Comparison of ENCODE assay signal across 12 cellular contexts in genomic region chr2:225937625-225938024, GRCh38.
DNase-seq lines count a peak whose midpoint lies in the region; TF ChIP-seq lines count a peak whose summit lies in the region.
"Had no signal": no experiment of that assay in that cellular context is flagged by ENCODE, and none has a peak within 500 bp of the region (broad histone marks: within the 10 kb centered on the region; RNA-seq: fewer than 3 reads in every experiment).

No MANE protein-coding gene starts in this region.

- no peaks in the 10 kb centered on the region for H3K79me2 ChIP-seq in MM.1S (ENCODE audit: low read length)

- H3K9ac ChIP-seq in MM.1S (ENCODE audit: low read length) (no peak overlapping the region), liver (ENCODE audit: low read depth in 1 of 2, low read length in 2 of 2) (no peak overlapping the region)

- H3F3A ChIP-seq in MM.1S (ENCODE audit: insufficient read depth, low read length) = no peaks in the 10 kb centered on the region

- no peak for TF ChIP-seq EP300 in sigmoid colon (IDR thresholded peaks at IDR 0.05)

- H2AFZ ChIP-seq in MM.1S (ENCODE audit: low read length) = no peak overlapping the region

- in situ Hi-C loops in T47D (cut with HindIII; ENCODE audit: low pct_unique_long_range_greater_than_20kb, low sequenced_read_pairs) = no loop called here

- H3K4me2 ChIP-seq in MM.1S (ENCODE audit: low read depth, low read length) = no peak overlapping the region

- no peak for TF ChIP-seq POLR2A in sigmoid colon (IDR thresholded peaks at IDR 0.05)

- H3K27ac ChIP-seq in MM.1S (ENCODE audit: low read length) (no peak overlapping the region), liver (ENCODE audit: low read depth in 1 of 2, low read length in 2 of 2) (no peak overlapping the region), sigmoid colon (no peak overlapping the region)
- H3K27ac ChIP-seq: C4-2B, testis, VCaP had no signal

- no peak for TF ChIP-seq RAD21 in liver (IDR thresholded peaks at IDR 0.05)

- H3K9me2 ChIP-seq in MM.1S (replicated peaks; ENCODE audit: insufficient read depth, low read length) = no peaks in the 10 kb centered on the region

- H3K4me1 ChIP-seq in MM.1S (ENCODE audit: low read length) (no peaks in the 10 kb centered on the region), liver (ENCODE audit: control insufficient read depth in 4 of 4, insufficient read depth in 4 of 4, low read length in 3 of 4) (no peaks in the 10 kb centered on the region), sigmoid colon (no peaks in the 10 kb centered on the region)
- H3K4me1 ChIP-seq: testis had no signal

- no peaks in the 10 kb centered on the region for H4K20me1 ChIP-seq in MM.1S (ENCODE audit: insufficient read depth, low read length)

- H3K4me3 ChIP-seq in MM.1S (ENCODE audit: low read length) = no peak overlapping the region
- no peak overlapping the region for H3K4me3 ChIP-seq in liver (ENCODE audit: low read depth in 1 of 3, low read length in 3 of 3)
- no peak overlapping the region for H3K4me3 ChIP-seq in sigmoid colon
- H3K4me3 ChIP-seq: testis had no signal

- DNase-seq in EL (peak; percentile 6), MM.1S (peak; percentile 18), T47D (ENCODE audit: low read depth in 1 of 2, low spot score in 1 of 2) (peak; percentile 21 to 49), activated T-cell treated with anti-CD3 and anti-CD28 coated beads for 4 hours (no peak), sigmoid colon (no peak)
- DNase-seq in activated naive CD4-positive, alpha-beta T cell (lab: John Stamatoyannopoulos, UW) = no peak
- DNase-seq: head of caudate nucleus, NCI-H2171 treated with DMSO at 0.1 percent for 48 hours, testis had no signal

- no peaks in the 10 kb centered on the region for H3K27me3 ChIP-seq in MM.1S (replicated peaks; ENCODE audit: insufficient read depth, low read length)
- H3K27me3 ChIP-seq in liver (ENCODE audit: control insufficient read depth in 4 of 4, insufficient read depth in 4 of 4, low read length in 3 of 4) = no peaks in the 10 kb centered on the region
- H3K27me3 ChIP-seq in sigmoid colon = no peaks in the 10 kb centered on the region
- H3K27me3 ChIP-seq: testis had no signal

- TF ChIP-seq CTCF in MM.1S (IDR thresholded peaks at IDR 0.05; ENCODE audit: low read length) (no peak), liver (IDR thresholded peaks at IDR 0.05; ENCODE audit: low read depth, low read length, missing input control) (no peak), sigmoid colon (IDR thresholded peaks at IDR 0.05) (no peak)

- H3K9me3 ChIP-seq in MM.1S (replicated peaks; ENCODE audit: insufficient read depth, low read length) (no peaks in the 10 kb centered on the region), liver (ENCODE audit: control insufficient read depth in 4 of 4, low read length in 3 of 4) (no peaks in the 10 kb centered on the region), sigmoid colon (no peaks in the 10 kb centered on the region)
- H3K9me3 ChIP-seq: testis had no signal

- H3K36me3 ChIP-seq in MM.1S (replicated peaks; ENCODE audit: insufficient read depth, low read length) (no peaks in the 10 kb centered on the region), liver (ENCODE audit: control insufficient read depth in 4 of 4, insufficient read depth in 3 of 4, low read depth in 1 of 4, low read length in 3 of 4) (no peaks in the 10 kb centered on the region), sigmoid colon (no peaks in the 10 kb centered on the region)

- intact Hi-C loops in sigmoid colon (cut with DNase I) = no loop called here

TF ChIP-seq in liver, 16 proteins besides CTCF, POLR2A, EP300 and RAD21:
- TF ChIP-seq ZBTB33 (IDR thresholded peaks at IDR 0.05) = no peak
- peak; percentile 92 for TF ChIP-seq REST (IDR thresholded peaks at IDR 0.05)
TF ChIP-seq in liver: peak in this region for 1.

Comparison
In these comparisons a context has a peak if more than half of its experiments do, and no peak if none do; other contexts are left out.
1. DNase-seq: peak in EL (single experiment), MM.1S (single experiment) and T47D (2 of 2); none in activated T-cell treated with anti-CD3 and anti-CD28 coated beads for 4 hours (single experiment), activated naive CD4-positive, alpha-beta T cell (0 of 4) and sigmoid colon (single experiment).